8 cellular contexts compared by ENCODE assay signal in the genomic region with DNA sequence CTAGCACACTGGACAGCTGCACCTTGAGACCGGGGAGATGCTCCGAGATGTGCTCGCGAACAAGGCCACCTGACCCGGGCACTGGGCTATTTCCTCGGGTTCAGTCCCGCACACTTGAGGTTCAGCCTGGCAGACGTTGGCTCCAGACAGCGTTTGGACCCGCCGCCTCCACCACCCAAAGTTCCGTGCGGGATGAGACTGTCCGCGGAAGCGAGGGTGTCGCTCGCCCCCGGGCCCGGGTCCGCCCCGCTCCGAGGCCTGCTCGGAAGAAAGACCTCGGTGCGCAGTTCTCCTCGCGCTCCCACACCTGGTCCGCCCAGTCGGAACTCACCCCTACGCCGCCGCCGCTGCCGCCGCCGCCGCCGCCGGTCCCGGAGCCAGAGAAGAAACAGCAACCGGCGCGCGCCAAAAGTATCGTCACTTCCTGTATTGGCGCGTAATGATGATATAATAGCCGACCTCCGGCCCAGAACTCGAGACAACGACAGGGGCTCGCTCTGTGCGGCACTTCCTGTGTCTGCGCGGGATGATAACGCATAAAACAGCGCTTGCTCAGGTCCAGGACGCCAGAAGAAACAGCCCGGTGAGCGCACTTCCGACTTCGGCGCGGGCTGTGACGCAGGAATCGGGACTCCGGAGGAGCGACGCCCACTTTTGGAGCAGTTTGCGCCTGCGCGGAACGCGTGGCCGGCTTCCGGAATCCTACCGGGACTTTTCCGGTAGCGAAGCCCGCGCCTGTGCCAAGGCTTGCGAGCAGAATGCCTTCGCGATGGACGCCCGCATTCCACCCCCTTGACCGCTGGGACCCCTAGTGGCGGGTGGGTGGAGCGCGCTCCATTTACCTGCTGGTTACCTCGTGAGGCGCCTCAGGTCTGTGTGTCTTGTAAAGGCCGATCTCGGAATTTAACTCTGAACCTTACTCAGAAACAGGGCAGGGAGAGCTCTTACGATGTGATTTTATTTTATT. TPM values are rescaled to one million over a fixed set of nuclear protein-coding genes. Genes with fewer than 3 reads are reported as not detected.
A peak's percentile ranks its signal among the peaks of the same experiment; 100 is the strongest.
DNase-seq lines count a peak whose midpoint lies in the region; ATAC-seq and TF ChIP-seq lines count a peak whose summit lies in the region.
"Not testable (repeated sequence)": the region's sequence is repeated elsewhere in the genome, so short reads cannot be mapped to it uniquely, and the experiment has no call there.

A gene (minus strand): TSS at position 422 of the 967 bp plus-strand sequence. CDS start 1,519 bp downstream, outside the sequence.

- H3K36me3 ChIP-seq in kidney epithelial cell (ENCODE audit: control insufficient read depth, insufficient read depth, low read length): not testable (repeated sequence)

- TF ChIP-seq CTCF in kidney epithelial cell (IDR thresholded peaks at IDR 0.05; ENCODE audit: insufficient read depth, low read length, poor library complexity, severe bottlenecking): peak; percentile 27

- peak; percentile 73 for ATAC-seq in HG03439 (IDR thresholded peaks at IDR 0.05; ENCODE audit: unreplicated experiment)

- DNase-seq in Ammon's horn (ENCODE audit: low spot score) (peak; percentile 90), NCI-H510A (lab: John Stamatoyannopoulos, UW) (peak; percentile 99), cerebellum (ENCODE audit: low spot score) (peak; percentile 91), kidney epithelial cell (ENCODE audit: low read depth) (peak; percentile 86)
- DNase-seq in activated CD4-positive, alpha-beta T cell treated with anti-CD3 and anti-CD28 coated beads for 1 hour: peak; percentile 99
- DNase-seq in stimulated activated CD4-positive, alpha-beta T cell treated with anti-CD3 and anti-CD28 coated beads, Interleukin-15, amount 100 ng/mL, for 48 hours (ENCODE audit: low read depth in 2 of 2): peak; percentile 91 to 98

- H3K27me3 ChIP-seq in kidney epithelial cell (ENCODE audit: control insufficient read depth, insufficient read depth, low read length): not testable (repeated sequence)

- peak within 1 kb of the TSS; percentile 64 for H3K4me3 ChIP-seq in kidney epithelial cell (ENCODE audit: low read depth, low read length)

- TF ChIP-seq POLR2A in GM19193 (IDR thresholded peaks at IDR 0.05; ENCODE audit: extremely low read depth, insufficient read depth, insufficient read length): peak; percentile 36

RNA-seq across cellular contexts. Expression of the gene that starts here (rescaled TPM):
- 5.4 TPM for total RNA-seq in cerebellum
- 23.3 and 27.0 TPM in 2 replicates for total RNA-seq in kidney epithelial cell

Comparison
In these comparisons a context has a peak if more than half of its experiments do, and no peak if none do; other contexts are left out.
1. Peak in every context shown above with its lines: DNase-seq, ATAC-seq and H3K4me3 ChIP-seq.